In the genomic region with DNA sequence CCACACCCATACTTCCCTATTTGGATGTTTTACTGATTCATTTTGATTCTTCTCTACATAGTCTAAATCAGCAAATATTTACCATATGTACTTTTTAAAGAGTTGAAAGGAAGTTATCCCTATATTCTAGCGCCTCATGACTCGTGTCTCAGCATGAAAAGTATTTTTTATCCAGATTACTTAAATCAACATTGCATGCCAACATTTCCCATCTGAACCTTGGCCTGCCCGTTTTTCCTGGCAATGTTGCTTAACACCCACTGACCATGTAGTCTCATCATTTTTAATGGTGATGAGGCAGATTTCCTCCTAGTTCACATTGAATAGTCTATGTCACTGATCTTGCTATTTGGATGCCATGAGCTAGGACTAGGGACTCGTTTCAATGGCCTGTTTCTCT, we compare ENCODE assay signal across 23 cellular contexts.
A peak's percentile ranks its signal among the peaks of the same experiment; 100 is the strongest.
DNase-seq lines count a peak whose midpoint lies in the region; TF ChIP-seq lines count a peak whose summit lies in the region.
"Had no signal": no experiment of that assay in that cellular context is flagged by ENCODE, and none has a peak within 500 bp of the region (broad histone marks: within the 10 kb centered on the region; RNA-seq: fewer than 3 reads in every experiment).

No MANE protein-coding gene starts in this region.

- H3K27ac ChIP-seq in brain microvascular endothelial cell (peak overlapping the region; percentile 10), subcutaneous abdominal adipose tissue (ENCODE audit: low read depth, low read length) (peak overlapping the region; percentile 96), tibial artery (no peak overlapping the region)
- H3K27ac ChIP-seq: 22Rv1, esophagus muscularis mucosa, parathyroid adenoma, SJSA1 had no signal

- H3K36me3 ChIP-seq in brain microvascular endothelial cell (replicated peaks) (no peaks in the 10 kb centered on the region), subcutaneous abdominal adipose tissue (ENCODE audit: control insufficient read depth in 5 of 5, insufficient read depth in 5 of 5, low read length in 5 of 5) (no peaks in the 10 kb centered on the region), tibial artery (no peaks in the 10 kb centered on the region)
- H3K36me3 ChIP-seq: esophagus muscularis mucosa, SJSA1 had no signal

- TF ChIP-seq CTCF in brain microvascular endothelial cell (IDR thresholded peaks at IDR 0.05; ENCODE audit: low read depth, low read length, missing control alignments) (no peak), tibial artery (IDR thresholded peaks at IDR 0.05) (no peak)

- H3K4me3 ChIP-seq in brain microvascular endothelial cell (ENCODE audit: low read depth, low read length) (no peak overlapping the region), subcutaneous abdominal adipose tissue (ENCODE audit: low read depth in 1 of 5, low read length in 5 of 5) (no peak overlapping the region), tibial artery (no peak overlapping the region)
- H3K4me3 ChIP-seq: esophagus muscularis mucosa, SJSA1 had no signal

- H3K9me3 ChIP-seq in subcutaneous abdominal adipose tissue (ENCODE audit: control insufficient read depth in 5 of 5, low read length in 5 of 5), result no peaks in the 10 kb centered on the region
- no peaks in the 10 kb centered on the region for H3K9me3 ChIP-seq in tibial artery
- H3K9me3 ChIP-seq: esophagus muscularis mucosa, SJSA1 had no signal

- H3K4me1 ChIP-seq in subcutaneous abdominal adipose tissue (ENCODE audit: control insufficient read depth in 5 of 5, insufficient read depth in 5 of 5, low read length in 5 of 5), result peaks cover 4 to 29% (median 17%) of the 10 kb centered on the region in 5 donors
- peaks cover 0 to 8% (median 0%) of the 10 kb centered on the region in 4 donors for H3K4me1 ChIP-seq in tibial artery
- H3K4me1 ChIP-seq: esophagus muscularis mucosa, parathyroid adenoma had no signal

- DNase-seq in DMS53 (lab: John Stamatoyannopoulos, UW), result peak; percentile 31
- DNase-seq in DMS53 treated with DMSO at 0.1 percent for 48 hours (lab: John Stamatoyannopoulos, UW; ENCODE audit: unreplicated experiment), result no peak
- DNase-seq in brain microvascular endothelial cell, result peak; percentile 39
- peak; percentile 14 for DNase-seq in glomerular visceral epithelial cell (ENCODE audit: extremely low spot score)
- no peak for DNase-seq in activated naive CD4-positive, alpha-beta T cell treated with Interleukin-2 at 50 U/mL for 16 hours
- no peak for DNase-seq in NCI-H1930 (lab: John Stamatoyannopoulos, UW)
- DNase-seq in tibial artery, result no peak
- DNase-seq: activated CD4-positive, alpha-beta T cell treated with anti-CD3 and anti-CD28 coated beads for 1 hour; activated CD8-positive, alpha-beta memory T cell treated with anti-CD3 and anti-CD28 coated beads, Interleukin-2, amount 50 U/mL, for 48 hours; activated naive CD4-positive, alpha-beta T cell; CD4-positive, alpha-beta memory T cell; dermis blood vessel endothelial cell; left colon; MM.1S; NCI-H187; NCI-H524 treated with DMSO at 0.1 percent for 48 hours; stimulated activated naive B cell treated with anti-CD40 and anti-IgM and Interleukin-4, amounts not matched to agents 10 μg/mL and 1 μg/mL and 100 μg/mL, for 72 hours; T-helper 9 cell had no signal

- intact Hi-C loops in tibial artery (cut with DNase I; ENCODE audit: low total_unique reads), result no loop called here

- H3K27me3 ChIP-seq in brain microvascular endothelial cell (replicated peaks) (no peaks in the 10 kb centered on the region), subcutaneous abdominal adipose tissue (ENCODE audit: control insufficient read depth in 5 of 5, insufficient read depth in 4 of 5, low read length in 5 of 5) (no peaks in the 10 kb centered on the region), tibial artery (no peaks in the 10 kb centered on the region)
- H3K27me3 ChIP-seq: esophagus muscularis mucosa, SJSA1 had no signal

- in situ Hi-C loops in brain microvascular endothelial cell (cut with HindIII; ENCODE audit: low pct_ligation_motif_present, low sequenced_read_pairs), result no loop called here

- H3K9ac ChIP-seq in subcutaneous abdominal adipose tissue (ENCODE audit: low read length in 5 of 5), result peak overlapping the region in 2 of 5 donors; percentile 35 to 65
- H3K9ac ChIP-seq: parathyroid adenoma had no signal

Comparison
In these comparisons a context has a peak if more than half of its experiments do, and no peak if none do; other contexts are left out.
1. DNase-seq: peak in DMS53 (single experiment), brain microvascular endothelial cell (single experiment) and glomerular visceral epithelial cell (single experiment); none in DMS53 treated with DMSO at 0.1 percent for 48 hours (single experiment), activated naive CD4-positive, alpha-beta T cell treated with Interleukin-2 at 50 U/mL for 16 hours (single experiment), NCI-H1930 (0 of 2) and tibial artery (0 of 2).
2. H3K27ac ChIP-seq: peak in brain microvascular endothelial cell (single experiment) and subcutaneous abdominal adipose tissue (single experiment); none in tibial artery (0 of 2).